Comparison of ENCODE assay signal across 17 cellular contexts in genomic region chr19:58372311-58373133, GRCh38. TPM values are rescaled to one million over a fixed set of nuclear protein-coding genes. Genes with fewer than 3 reads are reported as not detected.
DNase-seq lines count a peak whose midpoint lies in the region; ATAC-seq, FAIRE-seq and TF ChIP-seq lines count a peak whose summit lies in the region.
"Had no signal": no experiment of that assay in that cellular context is flagged by ENCODE, and none has a peak within 500 bp of the region (broad histone marks: within the 10 kb centered on the region; RNA-seq: fewer than 3 reads in every experiment).

No MANE protein-coding gene starts in this region.

- no peaks in the 10 kb centered on the region for H3K4me1 Mint-ChIP-seq in T-helper 2 cell treated with Interferon-gamma antibody and Interleukin-4, amounts not matched to agents 5 μg/mL and 100 μg/mL, for 36 hours (ENCODE audit: low read depth)
- H3K4me1 Mint-ChIP-seq: stimulated activated memory B cell treated with anti-CD40 and anti-IgM and Interleukin-4, amounts not matched to agents 10 μg/mL and 1 μg/mL and 100 μg/mL, for 72 hours had no signal

- H3K27ac ChIP-seq in right atrium auricular region (no peak overlapping the region), upper lobe of left lung (peak overlapping the region in 3 of 4 donors; percentile 45 to 57 (median 48))
- H3K27ac ChIP-seq: ascending aorta, psoas muscle, SJSA1 had no signal

- H3K36me3 ChIP-seq in right atrium auricular region (no peaks in the 10 kb centered on the region), bronchial epithelial cell (ENCODE audit: control insufficient read depth, insufficient read depth, low read length) (no peaks in the 10 kb centered on the region), upper lobe of left lung (no peaks in the 10 kb centered on the region)
- H3K36me3 ChIP-seq: ascending aorta, SJSA1 had no signal

- no peak for TF ChIP-seq POLR2A in upper lobe of left lung (IDR thresholded peaks at IDR 0.05)

- TF ChIP-seq EP300 in upper lobe of left lung (IDR thresholded peaks at IDR 0.05) = no peak

- peak; percentile 68 for DNase-seq in Right ventricle myocardium inferior (ENCODE audit: missing footprints)
- DNase-seq in right atrium auricular region (ENCODE audit: low spot score) = no peak
- no peak for DNase-seq in bronchial epithelial cell (ENCODE audit: low read depth)
- DNase-seq in left lobe of liver (ENCODE audit: low spot score) = peak; percentile 75
- peak in 1 of 2 donors; percentile 72 for DNase-seq in upper lobe of left lung
- DNase-seq in T-helper 2 cell treated with Interferon-gamma antibody and Interleukin-4, amounts not matched to agents 5 μg/mL and 100 μg/mL, for 36 hours (ENCODE audit: low spot score) = no peak
- DNase-seq in posterior cingulate gyrus = no peak
- DNase-seq: activated T-cell treated with anti-CD3 and anti-CD28 coated beads, Interleukin-2, amount 50 U/mL, for 72 hours; hippocampal formation had no signal

- TF ChIP-seq CTCF in right atrium auricular region (IDR thresholded peaks at IDR 0.05) (no peak), bronchial epithelial cell (IDR thresholded peaks at IDR 0.05; ENCODE audit: insufficient read depth, low read length, severe bottlenecking) (no peak), upper lobe of left lung (IDR thresholded peaks at IDR 0.05) (peak in 3 of 6 experiments; percentile 19 to 61 (median 37))

- H3K27ac Mint-ChIP-seq in T-helper 2 cell treated with Interferon-gamma antibody and Interleukin-4, amounts not matched to agents 5 μg/mL and 100 μg/mL, for 36 hours = no peak overlapping the region
- H3K27ac Mint-ChIP-seq: activated T-cell treated with anti-CD3 and anti-CD28 coated beads, Interleukin-2, amount 50 U/mL, for 72 hours; stimulated activated memory B cell treated with anti-CD40 and anti-IgM and Interleukin-4, amounts not matched to agents 10 μg/mL and 1 μg/mL and 100 μg/mL, for 72 hours had no signal

- H3K9me3 Mint-ChIP-seq in T-helper 2 cell treated with Interferon-gamma antibody and Interleukin-4, amounts not matched to agents 5 μg/mL and 100 μg/mL, for 36 hours = no peaks in the 10 kb centered on the region
- H3K9me3 Mint-ChIP-seq: activated T-cell treated with anti-CD3 and anti-CD28 coated beads, Interleukin-2, amount 50 U/mL, for 72 hours; stimulated activated memory B cell treated with anti-CD40 and anti-IgM and Interleukin-4, amounts not matched to agents 10 μg/mL and 1 μg/mL and 100 μg/mL, for 72 hours had no signal

- no peaks in the 10 kb centered on the region for H3K27me3 Mint-ChIP-seq in T-helper 2 cell treated with Interferon-gamma antibody and Interleukin-4, amounts not matched to agents 5 μg/mL and 100 μg/mL, for 36 hours (ENCODE audit: low read depth)
- H3K27me3 Mint-ChIP-seq: stimulated activated memory B cell treated with anti-CD40 and anti-IgM and Interleukin-4, amounts not matched to agents 10 μg/mL and 1 μg/mL and 100 μg/mL, for 72 hours had no signal

- H3K27me3 ChIP-seq in right atrium auricular region (no peaks in the 10 kb centered on the region), bronchial epithelial cell (ENCODE audit: control insufficient read depth, insufficient read depth, low read length) (no peaks in the 10 kb centered on the region), upper lobe of left lung (no peaks in the 10 kb centered on the region)
- H3K27me3 ChIP-seq: ascending aorta, SJSA1 had no signal

- H3K4me3 ChIP-seq in right atrium auricular region (no peak overlapping the region), bronchial epithelial cell (ENCODE audit: low read depth, low read length) (no peak overlapping the region), upper lobe of left lung (no peak overlapping the region)
- H3K4me3 ChIP-seq: ascending aorta, psoas muscle, SJSA1 had no signal

- no peaks in the 10 kb centered on the region for H3K36me3 Mint-ChIP-seq in T-helper 2 cell treated with Interferon-gamma antibody and Interleukin-4, amounts not matched to agents 5 μg/mL and 100 μg/mL, for 36 hours (ENCODE audit: low read depth)

- peak; percentile 81 for ATAC-seq in Right ventricle myocardium inferior
- peak; percentile 95 for ATAC-seq in left lobe of liver
- ATAC-seq in upper lobe of left lung (ENCODE audit: low FRiP score in 2 of 2) = peak in 1 of 2 donors; percentile 89
- no peak for ATAC-seq in GM19035 (IDR thresholded peaks at IDR 0.05; ENCODE audit: unreplicated experiment)
- ATAC-seq: activated T-cell treated with anti-CD3 and anti-CD28 coated beads, Interleukin-2, amount 50 U/mL, for 72 hours; psoas muscle; stimulated activated memory B cell treated with anti-CD40 and anti-IgM and Interleukin-4, amounts not matched to agents 10 μg/mL and 1 μg/mL and 100 μg/mL, for 72 hours had no signal

- H3K4me3 Mint-ChIP-seq in T-helper 2 cell treated with Interferon-gamma antibody and Interleukin-4, amounts not matched to agents 5 μg/mL and 100 μg/mL, for 36 hours = no peak overlapping the region
- H3K4me3 Mint-ChIP-seq: activated T-cell treated with anti-CD3 and anti-CD28 coated beads, Interleukin-2, amount 50 U/mL, for 72 hours; stimulated activated memory B cell treated with anti-CD40 and anti-IgM and Interleukin-4, amounts not matched to agents 10 μg/mL and 1 μg/mL and 100 μg/mL, for 72 hours had no signal

- intact Hi-C loops in Right ventricle myocardium inferior (cut with DNase I) (no loop called here), posterior cingulate gyrus (cut with DNase I) (no loop called here)

- no peaks in the 10 kb centered on the region for H3K4me1 ChIP-seq in right atrium auricular region
- peaks cover 0 to 13% (median 9%) of the 10 kb centered on the region in 4 donors for H3K4me1 ChIP-seq in upper lobe of left lung
- H3K4me1 ChIP-seq: ascending aorta, psoas muscle, SJSA1 had no signal

- WGBS in upper lobe of left lung, 2 donors = 58 to 59% methylated on average over 15 of the region's 15 CpGs

- FAIRE-seq in bronchial epithelial cell (lab: Jason Lieb, UNC) = peak; percentile 13
- FAIRE-seq: GM12891, GM19239 had no signal

- H3K9me3 ChIP-seq in right atrium auricular region = no peaks in the 10 kb centered on the region
- no peaks in the 10 kb centered on the region for H3K9me3 ChIP-seq in upper lobe of left lung
- H3K9me3 ChIP-seq: ascending aorta, psoas muscle had no signal

RNA-seq across cellular contexts. Expression of gene ZNF837, which starts 8.3 kb away (rescaled TPM):
- total RNA-seq in Right ventricle myocardium inferior (0.22 TPM), right atrium auricular region (1 to 10 TPM in 1 of 2 donors, under 1 TPM in 1; 0.70 to 1.3 TPM), bronchial epithelial cell (2.4 and 2.6 TPM in 2 replicates), left lobe of liver (2.9 TPM), upper lobe of left lung (1 to 10 TPM; 1.8 to 9.4 (median 3.7) TPM)
- total RNA-seq: ascending aorta had no signal

RNA-seq across cellular contexts. Expression of gene ZNF497, which starts 10.0 kb away (rescaled TPM):
- total RNA-seq in Right ventricle myocardium inferior (0.19 TPM), right atrium auricular region (under 1 TPM; 0.39 to 0.56 TPM), bronchial epithelial cell (0.53 and 2.2 TPM in 2 replicates), left lobe of liver (2.4 TPM), upper lobe of left lung (10 to 100 TPM in 1 of 6 donors, 1 to 10 TPM in 5; 1.5 to 15.7 (median 4.0) TPM)
- total RNA-seq: ascending aorta had no signal

RNA-seq across cellular contexts. Expression of gene RPS5, which starts 14.5 kb away (rescaled TPM):
- total RNA-seq in Right ventricle myocardium inferior (551 TPM), right atrium auricular region (1,000 to 10,000 TPM in 1 of 2 donors, 100 to 1,000 TPM in 1; 593 to 1,197 TPM), bronchial epithelial cell (3,518 and 4,823 TPM in 2 replicates), left lobe of liver (311 TPM), upper lobe of left lung (1,000 to 10,000 TPM in 1 of 6 donors, 100 to 1,000 TPM in 5; 291 to 1,408 (median 829) TPM)

RNA-seq across cellular contexts. Expression of gene A1BG, which starts 19.2 kb away (rescaled TPM):
- total RNA-seq in Right ventricle myocardium inferior (3.9 TPM), right atrium auricular region (10 to 100 TPM; 45.5 to 52.6 TPM), bronchial epithelial cell (2.1 and 4.7 TPM in 2 replicates), left lobe of liver (1,433 TPM), upper lobe of left lung (10 to 100 TPM in 5 of 6 donors, 1 to 10 TPM in 1; 8.4 to 26.6 (median 16.4) TPM)

RNA-seq across cellular contexts. Expression of gene RNF225, which starts 22.9 kb away (rescaled TPM):
- not detected for total RNA-seq in Right ventricle myocardium inferior
- total RNA-seq in right atrium auricular region = not detected
- total RNA-seq in bronchial epithelial cell = 0.79 and 1.9 TPM in 2 replicates
- total RNA-seq in left lobe of liver = not detected
- total RNA-seq in upper lobe of left lung = 1 to 10 TPM in 2 of 6 donors, under 1 TPM in 1, not detected in 3; 0.27 to 5.2 (median 2.0) TPM
- total RNA-seq: ascending aorta, NCI-H460, psoas muscle had no signal

Comparison
In these comparisons a context has a peak if more than half of its experiments do, and no peak if none do; other contexts are left out.
1. DNase-seq: peak in Right ventricle myocardium inferior (single experiment) and left lobe of liver (single experiment); none in right atrium auricular region (single experiment), bronchial epithelial cell (single experiment), T-helper 2 cell treated with Interferon-gamma antibody and Interleukin-4, amounts not matched to agents 5 μg/mL and 100 μg/mL, for 36 hours (single experiment) and posterior cingulate gyrus (0 of 10).
2. H3K27ac ChIP-seq: peak in upper lobe of left lung (3 of 4); none in right atrium auricular region (0 of 2).